In genomic region chr1:27438621-27439061, GRCh38 we compare ENCODE assay signal across 13 cellular contexts. TPM values are rescaled to one million over a fixed set of nuclear protein-coding genes. Genes with fewer than 3 reads are reported as not detected.
A peak's percentile ranks its signal among the peaks of the same experiment; 100 is the strongest.
DNase-seq lines count a peak whose midpoint lies in the region; ATAC-seq and TF ChIP-seq lines count a peak whose summit lies in the region.
"Had no signal": no experiment of that assay in that cellular context is flagged by ENCODE, and none has a peak within 500 bp of the region (broad histone marks: within the 10 kb centered on the region; RNA-seq: fewer than 3 reads in every experiment).

No MANE protein-coding gene starts in this region.

- POLR2A ChIA-PET in T-cell (lab: Charles Lee): no interaction called here

- H3K36me3 ChIP-seq in left ventricle myocardium inferior (peaks cover 18% of the 10 kb centered on the region), heart right ventricle (peaks cover 0 to 25% (median 0%) of the 10 kb centered on the region in 9 donors), upper lobe of right lung (no peaks in the 10 kb centered on the region)

- H3K4me3 Mint-ChIP-seq in T-cell (peak overlapping the region in 1 of 3 donors; percentile 65), memory B cell (peak overlapping the region; percentile 43)
- no peak overlapping the region for H3K4me3 Mint-ChIP-seq in activated CD8-positive, alpha-beta memory T cell treated with anti-CD3 and anti-CD28 coated beads, Interleukin-2, amount 10 ng/mL, durations not matched to agents 7 days and 5 days

- H3K4me3 ChIP-seq in left ventricle myocardium inferior (no peak overlapping the region), heart right ventricle (no peak overlapping the region), upper lobe of right lung (no peak overlapping the region)

- DNase-seq in left ventricle myocardium inferior (no peak), heart right ventricle (no peak), T-cell (no peak), memory B cell (ENCODE audit: low spot score in 2 of 2) (no peak), upper lobe of right lung (no peak)
- no peak for DNase-seq in activated CD8-positive, alpha-beta memory T cell treated with anti-CD3 and anti-CD28 coated beads, Interleukin-2, amount 10 ng/mL, durations not matched to agents 7 days and 5 days
- DNase-seq: C1 segment of cervical spinal cord; effector CD8-positive, alpha-beta T cell; NCI-H1092; NK-92 treated with Interleukin-12 subunit alpha and Interleukin-12 subunit beta, amount 100 ng/mL, for 24 hours had no signal

- H3K27me3 ChIP-seq in left ventricle myocardium inferior (ENCODE audit: low read depth) (no peaks in the 10 kb centered on the region), heart right ventricle (no peaks in the 10 kb centered on the region), upper lobe of right lung (no peaks in the 10 kb centered on the region)

- H3K4me1 Mint-ChIP-seq in T-cell: peaks cover 62 to 65% (median 64%) of the 10 kb centered on the region in 3 donors
- peaks cover 43% of the 10 kb centered on the region for H3K4me1 Mint-ChIP-seq in memory B cell
- peaks cover 43% of the 10 kb centered on the region for H3K4me1 Mint-ChIP-seq in activated CD8-positive, alpha-beta memory T cell treated with anti-CD3 and anti-CD28 coated beads, Interleukin-2, amount 10 ng/mL, durations not matched to agents 7 days and 5 days

- TF ChIP-seq CTCF in left ventricle myocardium inferior (IDR thresholded peaks at IDR 0.05; ENCODE audit: borderline replicate concordance) (no peak), heart right ventricle (IDR thresholded peaks at IDR 0.05) (no peak), upper lobe of right lung (IDR thresholded peaks at IDR 0.05) (no peak)

- H3K36me3 Mint-ChIP-seq in T-cell (peaks cover 15% of the 10 kb centered on the region), memory B cell (peaks cover 13% of the 10 kb centered on the region)
- H3K36me3 Mint-ChIP-seq in activated CD8-positive, alpha-beta memory T cell treated with anti-CD3 and anti-CD28 coated beads, Interleukin-2, amount 10 ng/mL, durations not matched to agents 7 days and 5 days: peaks cover 1% of the 10 kb centered on the region

- H3K4me1 ChIP-seq in left ventricle myocardium inferior (peaks cover 73% of the 10 kb centered on the region), heart right ventricle (peaks cover 24 to 77% (median 63%) of the 10 kb centered on the region in 9 donors), upper lobe of right lung (peaks cover 56% of the 10 kb centered on the region)

- H3K27ac ChIP-seq in left ventricle myocardium inferior (replicated peaks) (peak overlapping the region; percentile 90), heart right ventricle (peak overlapping the region in 5 of 10 donors; percentile 35 to 86 (median 76)), upper lobe of right lung (peak overlapping the region; percentile 33)

- H3K27me3 Mint-ChIP-seq in T-cell (no peaks in the 10 kb centered on the region), memory B cell (no peaks in the 10 kb centered on the region)
- H3K27me3 Mint-ChIP-seq in activated CD8-positive, alpha-beta memory T cell treated with anti-CD3 and anti-CD28 coated beads, Interleukin-2, amount 10 ng/mL, durations not matched to agents 7 days and 5 days: no peaks in the 10 kb centered on the region

- peak overlapping the region; percentile 85 to 92 for H3K27ac Mint-ChIP-seq in T-cell
- peak overlapping the region; percentile 89 for H3K27ac Mint-ChIP-seq in memory B cell
- no peak overlapping the region for H3K27ac Mint-ChIP-seq in activated CD8-positive, alpha-beta memory T cell treated with anti-CD3 and anti-CD28 coated beads, Interleukin-2, amount 10 ng/mL, durations not matched to agents 7 days and 5 days

- H3K9me3 ChIP-seq in left ventricle myocardium inferior (replicated peaks): no peaks in the 10 kb centered on the region
- no peaks in the 10 kb centered on the region for H3K9me3 ChIP-seq in heart right ventricle
- no peaks in the 10 kb centered on the region for H3K9me3 ChIP-seq in upper lobe of right lung

- intact Hi-C loops in left ventricle myocardium inferior (cut with micrococcal nuclease): loop anchor here (10.0 kb wide), 1 partner anchor 46 kb away; no protein-coding TSS in a partner anchor
- intact Hi-C loops in heart right ventricle (cut with DNase I): loop anchor here in 3 of 10 donors (5.0 kb wide), 2 partner anchors 39 to 49 kb away; no protein-coding TSS in a partner anchor
- intact Hi-C loops in upper lobe of right lung (cut with DNase I): no loop called here

- ATAC-seq in heart right ventricle (no peak), T-cell (replicated peaks in 1 of 4) (no peak), memory B cell (ENCODE audit: low read depth) (no peak), upper lobe of right lung (peak; percentile 19), GM21526 (IDR thresholded peaks at IDR 0.05; ENCODE audit: low FRiP score, unreplicated experiment) (no peak), GM21390 (IDR thresholded peaks at IDR 0.05; ENCODE audit: unreplicated experiment) (no peak)
- ATAC-seq in activated CD8-positive, alpha-beta memory T cell treated with anti-CD3 and anti-CD28 coated beads, Interleukin-2, amount 10 ng/mL, durations not matched to agents 7 days and 5 days: no peak

- H3K9me3 Mint-ChIP-seq in T-cell: no peaks in the 10 kb centered on the region
- no peaks in the 10 kb centered on the region for H3K9me3 Mint-ChIP-seq in memory B cell
- H3K9me3 Mint-ChIP-seq in activated CD8-positive, alpha-beta memory T cell treated with anti-CD3 and anti-CD28 coated beads, Interleukin-2, amount 10 ng/mL, durations not matched to agents 7 days and 5 days (ENCODE audit: low read depth): no peaks in the 10 kb centered on the region

- CTCF ChIA-PET in T-cell (lab: Charles Lee): interaction anchor here in 1 of 2 donors (0.5 to 1.2 kb wide), 7 partner anchors 9 to 321 kb away, joined by 3 to 6 read pairs (median 4); no protein-coding TSS in a partner anchor
- CTCF ChIA-PET in activated CD8-positive, alpha-beta memory T cell treated with anti-CD3 and anti-CD28 coated beads, Interleukin-2, amount 10 ng/mL, durations not matched to agents 7 days and 5 days (lab: Charles Lee): interaction anchor here (0.8 to 2.2 kb wide), 6 partner anchors 23 to 224 kb away, joined by 3 to 6 read pairs (median 4); no protein-coding TSS in a partner anchor

- 62 to 71% methylated on average over 1 of the region's 1 CpG for WGBS in heart right ventricle, 2 donors

RNA-seq across cellular contexts. Expression of gene GPR3, which starts 46.2 kb away (rescaled TPM):
- total RNA-seq in left ventricle myocardium inferior (0.16 TPM), heart right ventricle (1 to 10 TPM in 2 of 10 donors, under 1 TPM in 7, not detected in 1; 0.27 to 2.0 (median 0.42) TPM), T-cell (under 1 TPM in 2 of 5 donors, not detected in 3; 0.21 to 0.35 TPM), upper lobe of right lung (0.90 TPM)
- 1 to 10 TPM in 1 of 2 donors, under 1 TPM in 1; 0.29 to 3.4 TPM for polyA plus RNA-seq in heart right ventricle
- total RNA-seq in activated CD8-positive, alpha-beta memory T cell treated with anti-CD3 and anti-CD28 coated beads, Interleukin-2, amount 10 ng/mL, durations not matched to agents 7 days and 5 days: under 1 TPM; 0.44 to 0.49 TPM

RNA-seq across cellular contexts. Expression of gene WASF2, which starts 51.3 kb away (rescaled TPM):
- total RNA-seq in left ventricle myocardium inferior (51.2 TPM), heart right ventricle (10 to 100 TPM; 41.2 to 75.4 (median 52.0) TPM), T-cell (100 to 1,000 TPM; 145 to 161 (median 156) TPM), upper lobe of right lung (156 TPM)
- polyA plus RNA-seq in heart right ventricle: 10 to 100 TPM; 19.6 to 24.8 TPM
- total RNA-seq in activated CD8-positive, alpha-beta memory T cell treated with anti-CD3 and anti-CD28 coated beads, Interleukin-2, amount 10 ng/mL, durations not matched to agents 7 days and 5 days: 100 to 1,000 TPM; 113 to 117 TPM

RNA-seq across cellular contexts. Expression of gene CD164L2, which starts 55.5 kb away (rescaled TPM):
- not detected for total RNA-seq in left ventricle myocardium inferior
- not detected for total RNA-seq in heart right ventricle
- polyA plus RNA-seq in heart right ventricle: not detected
- total RNA-seq in T-cell: not detected
- total RNA-seq in upper lobe of right lung: 1.2 TPM
- total RNA-seq in activated CD8-positive, alpha-beta memory T cell treated with anti-CD3 and anti-CD28 coated beads, Interleukin-2, amount 10 ng/mL, durations not matched to agents 7 days and 5 days: not detected
- total RNA-seq: osteoblast had no signal
